In genomic region chr2:45930396-45930792, GRCh38 we compare ENCODE assay signal across 9 cellular contexts.
DNase-seq lines count a peak whose midpoint lies in the region; ATAC-seq and TF ChIP-seq lines count a peak whose summit lies in the region.
"Had no signal": no experiment of that assay in that cellular context is flagged by ENCODE, and none has a peak within 500 bp of the region (broad histone marks: within the 10 kb centered on the region; RNA-seq: fewer than 3 reads in every experiment).

No MANE protein-coding gene starts in this region.

- ATAC-seq in stimulated activated naive CD8-positive, alpha-beta T cell treated with anti-CD3 and anti-CD28 coated beads, Interleukin-15, Interleukin-2, amounts not matched to agents 100 U/mL and 50 U/mL, for 24 hours: no peak
- no peak for ATAC-seq in stimulated activated effector memory CD8-positive, alpha-beta T cell treated with anti-CD3 and anti-CD28 coated beads, Interleukin-12 subunit alpha, Interleukin-12 subunit beta, amount 100 ng/mL, for 72 hours
- ATAC-seq in GM19351 (IDR thresholded peaks at IDR 0.05; ENCODE audit: unreplicated experiment): no peak
- ATAC-seq: activated CD8-positive, alpha-beta T cell treated with anti-CD3 and anti-CD28 coated beads, Interleukin-2, amount 10 ng/mL, durations not matched to agents 7 days and 5 days had no signal

- H4K20me1 ChIP-seq in SK-N-SH (ENCODE audit: insufficient read depth): no peaks in the 10 kb centered on the region

- TF ChIP-seq RAD21 in SK-N-SH (IDR thresholded peaks at IDR 0.05; ENCODE audit: low read length): peak; percentile 16

- 18% methylated on average over 1 of the region's 1 CpG for WGBS in SK-N-SH (ENCODE audit: low lambda C conversion rate)

- H3K27ac ChIP-seq in SK-N-SH (ENCODE audit: low read depth in 2 of 2, low read length in 1 of 2): peak overlapping the region in 1 of 2 experiments; percentile 31; a peak in 2 of 4 replicates

- no peak for TF ChIP-seq CTCF in SK-N-SH (IDR thresholded peaks at IDR 0.05)

- no peak overlapping the region for H3K9ac ChIP-seq in SK-N-SH

- POLR2A ChIA-PET in HEK293T (lab: Yijun Ruan, JAX) (no interaction called here), SK-N-SH (lab: Yijun Ruan, JAX) (no interaction called here)

- H3K27me3 Mint-ChIP-seq in activated T-cell treated with anti-CD3 and anti-CD28 coated beads, Interleukin-2, amount 50 U/mL, for 24 hours: no peaks in the 10 kb centered on the region

- peaks cover 2% of the 10 kb centered on the region for H3K9me3 Mint-ChIP-seq in stimulated activated effector memory CD8-positive, alpha-beta T cell treated with anti-CD3 and anti-CD28 coated beads, Interleukin-12 subunit alpha, Interleukin-12 subunit beta, amount 100 ng/mL, for 72 hours
- H3K9me3 Mint-ChIP-seq in activated T-cell treated with anti-CD3 and anti-CD28 coated beads, Interleukin-2, amount 50 U/mL, for 24 hours: no peaks in the 10 kb centered on the region

- no peaks in the 10 kb centered on the region for H3K79me2 ChIP-seq in SK-N-SH (ENCODE audit: insufficient read depth)

- peaks cover 0 to 21% of the 10 kb centered on the region in 2 experiments; a peak in 1 of 4 replicates for H3K4me1 ChIP-seq in SK-N-SH (ENCODE audit: control insufficient read depth in 1 of 2, insufficient read depth in 2 of 2, low read depth in 1 of 2, low read length in 1 of 2)

- CTCF ChIA-PET in HEK293T (lab: Yijun Ruan, JAX): interaction anchor here (0.9 to 1.1 kb wide), 2 partner anchors 8 to 13 kb away, joined by 3 read pairs; no protein-coding TSS in a partner anchor
- CTCF ChIA-PET in SK-N-SH (lab: Yijun Ruan, JAX): interaction anchor here (0.7 to 4.9 kb wide), 7 partner anchors 13 to 288 kb away, joined by 3 to 23 read pairs (median 4); no protein-coding TSS in a partner anchor

- H3K4me3 Mint-ChIP-seq in stimulated activated effector memory CD8-positive, alpha-beta T cell treated with anti-CD3 and anti-CD28 coated beads, Interleukin-12 subunit alpha, Interleukin-12 subunit beta, amount 100 ng/mL, for 72 hours: no peak overlapping the region
- H3K4me3 Mint-ChIP-seq in activated T-cell treated with anti-CD3 and anti-CD28 coated beads, Interleukin-2, amount 50 U/mL, for 24 hours: no peak overlapping the region
- H3K4me3 Mint-ChIP-seq: activated CD8-positive, alpha-beta T cell treated with anti-CD3 and anti-CD28 coated beads, Interleukin-2, amount 10 ng/mL, durations not matched to agents 7 days and 5 days had no signal

- no peak overlapping the region for H3K4me3 ChIP-seq in SK-N-SH (ENCODE audit: low read depth in 2 of 2, low read length in 1 of 2)

- no peak overlapping the region for H3K27ac Mint-ChIP-seq in stimulated activated effector memory CD8-positive, alpha-beta T cell treated with anti-CD3 and anti-CD28 coated beads, Interleukin-12 subunit alpha, Interleukin-12 subunit beta, amount 100 ng/mL, for 72 hours
- H3K27ac Mint-ChIP-seq in activated T-cell treated with anti-CD3 and anti-CD28 coated beads, Interleukin-2, amount 50 U/mL, for 24 hours: no peak overlapping the region
- H3K27ac Mint-ChIP-seq: activated CD8-positive, alpha-beta T cell treated with anti-CD3 and anti-CD28 coated beads, Interleukin-2, amount 10 ng/mL, durations not matched to agents 7 days and 5 days had no signal

- H3K9me2 ChIP-seq in SK-N-SH: no peaks in the 10 kb centered on the region

- DNase-seq in AG20443 (ENCODE audit: low spot score): peak; percentile 40
- no peak for DNase-seq in HEK293T (ENCODE audit: extremely low spot score)
- DNase-seq in SK-N-SH: no peak
- peak; percentile 94 for DNase-seq in left kidney (ENCODE audit: low read depth, low spot score)
- no peak for DNase-seq in stimulated activated naive CD8-positive, alpha-beta T cell treated with anti-CD3 and anti-CD28 coated beads, Interleukin-15, Interleukin-2, amounts not matched to agents 100 U/mL and 50 U/mL, for 24 hours
- no peak for DNase-seq in stimulated activated effector memory CD8-positive, alpha-beta T cell treated with anti-CD3 and anti-CD28 coated beads, Interleukin-12 subunit alpha, Interleukin-12 subunit beta, amount 100 ng/mL, for 72 hours (ENCODE audit: low spot score in 2 of 2)
- no peak for DNase-seq in activated T-cell treated with anti-CD3 and anti-CD28 coated beads, Interleukin-2, amount 50 U/mL, for 24 hours
- DNase-seq: activated CD8-positive, alpha-beta T cell treated with anti-CD3 and anti-CD28 coated beads, Interleukin-2, amount 10 ng/mL, durations not matched to agents 7 days and 5 days had no signal

- H3K4me1 Mint-ChIP-seq in stimulated activated effector memory CD8-positive, alpha-beta T cell treated with anti-CD3 and anti-CD28 coated beads, Interleukin-12 subunit alpha, Interleukin-12 subunit beta, amount 100 ng/mL, for 72 hours: peaks cover 4% of the 10 kb centered on the region
- H3K4me1 Mint-ChIP-seq in activated T-cell treated with anti-CD3 and anti-CD28 coated beads, Interleukin-2, amount 50 U/mL, for 24 hours (ENCODE audit: low read depth): peaks cover 2% of the 10 kb centered on the region

- H3K36me3 Mint-ChIP-seq in stimulated activated effector memory CD8-positive, alpha-beta T cell treated with anti-CD3 and anti-CD28 coated beads, Interleukin-12 subunit alpha, Interleukin-12 subunit beta, amount 100 ng/mL, for 72 hours: no peaks in the 10 kb centered on the region
- H3K36me3 Mint-ChIP-seq in activated T-cell treated with anti-CD3 and anti-CD28 coated beads, Interleukin-2, amount 50 U/mL, for 24 hours (ENCODE audit: low read depth): no peaks in the 10 kb centered on the region

- H3K4me2 ChIP-seq in SK-N-SH: no peak overlapping the region

- H2AFZ ChIP-seq in SK-N-SH (ENCODE audit: low read depth): no peak overlapping the region

- H3F3A ChIP-seq in SK-N-SH (replicated peaks; ENCODE audit: insufficient read depth): no peaks in the 10 kb centered on the region

- H3K9me3 ChIP-seq in SK-N-SH: no peaks in the 10 kb centered on the region

- no peaks in the 10 kb centered on the region for H3K36me3 ChIP-seq in SK-N-SH (replicated peaks in 1 of 2; ENCODE audit: control insufficient read depth in 1 of 2, insufficient read depth in 2 of 2, low read length in 1 of 2)

- TF ChIP-seq EP300 in SK-N-SH (IDR thresholded peaks at IDR 0.05; ENCODE audit: borderline replicate concordance in 1 of 2, low read depth in 1 of 2, low read length in 1 of 2): peak; percentile 75 to 79

- H3K27me3 ChIP-seq in SK-N-SH (ENCODE audit: insufficient read depth): no peaks in the 10 kb centered on the region

TF ChIP-seq in HEK293T, 16 proteins besides CTCF, POLR2A, EP300 and RAD21:
- TF ChIP-seq BHLHE40 (IDR thresholded peaks at IDR 0.05; ENCODE audit: borderline replicate concordance): no peak
- TF ChIP-seq PKNOX1 (IDR thresholded peaks at IDR 0.05): peak; percentile 81
- TF ChIP-seq FOXM1 (IDR thresholded peaks at IDR 0.05; ENCODE audit: borderline replicate concordance): no peak
- no peak for TF ChIP-seq FOXK2 (IDR thresholded peaks at IDR 0.05)
- no peak for TF ChIP-seq SP1 (IDR thresholded peaks at IDR 0.05)
TF ChIP-seq in HEK293T: peak in this region for 1.

TF ChIP-seq in SK-N-SH, 30 proteins besides CTCF, POLR2A, EP300 and RAD21 (continues in another document):
- TF ChIP-seq RXRA (IDR thresholded peaks at IDR 0.05; ENCODE audit: borderline replicate concordance, low read depth) (peak; percentile 48; the same call in 1 of the 2 replicates), ZBTB33 (IDR thresholded peaks at IDR 0.05; ENCODE audit: borderline replicate concordance, low read depth) (no peak), NRF1 (IDR thresholded peaks at IDR 0.05; ENCODE audit: low read depth, low read length) (no peak), TEAD4 (IDR thresholded peaks at IDR 0.05; ENCODE audit: borderline replicate concordance, insufficient read depth) (peak; percentile 62; the same call in 1 of the 2 replicates), FOXM1 (IDR thresholded peaks at IDR 0.05; ENCODE audit: low read depth) (no peak), RCOR1 (IDR thresholded peaks at IDR 0.05; ENCODE audit: low read length) (no peak), GABPA (IDR thresholded peaks at IDR 0.05; ENCODE audit: low read depth) (no peak), REST (IDR thresholded peaks at IDR 0.05; ENCODE audit: low read depth, low read length) (no peak)

Comparison
In these comparisons a context has a peak if more than half of its experiments do, and no peak if none do; other contexts are left out.
1. DNase-seq: peak in AG20443 (single experiment) and left kidney (single experiment); none in HEK293T (single experiment), SK-N-SH (single experiment), stimulated activated naive CD8-positive, alpha-beta T cell treated with anti-CD3 and anti-CD28 coated beads, Interleukin-15, Interleukin-2, amounts not matched to agents 100 U/mL and 50 U/mL, for 24 hours (single experiment), stimulated activated effector memory CD8-positive, alpha-beta T cell treated with anti-CD3 and anti-CD28 coated beads, Interleukin-12 subunit alpha, Interleukin-12 subunit beta, amount 100 ng/mL, for 72 hours (0 of 2) and activated T-cell treated with anti-CD3 and anti-CD28 coated beads, Interleukin-2, amount 50 U/mL, for 24 hours (single experiment).